34 cellular contexts compared by ENCODE assay signal in the genomic region with DNA sequence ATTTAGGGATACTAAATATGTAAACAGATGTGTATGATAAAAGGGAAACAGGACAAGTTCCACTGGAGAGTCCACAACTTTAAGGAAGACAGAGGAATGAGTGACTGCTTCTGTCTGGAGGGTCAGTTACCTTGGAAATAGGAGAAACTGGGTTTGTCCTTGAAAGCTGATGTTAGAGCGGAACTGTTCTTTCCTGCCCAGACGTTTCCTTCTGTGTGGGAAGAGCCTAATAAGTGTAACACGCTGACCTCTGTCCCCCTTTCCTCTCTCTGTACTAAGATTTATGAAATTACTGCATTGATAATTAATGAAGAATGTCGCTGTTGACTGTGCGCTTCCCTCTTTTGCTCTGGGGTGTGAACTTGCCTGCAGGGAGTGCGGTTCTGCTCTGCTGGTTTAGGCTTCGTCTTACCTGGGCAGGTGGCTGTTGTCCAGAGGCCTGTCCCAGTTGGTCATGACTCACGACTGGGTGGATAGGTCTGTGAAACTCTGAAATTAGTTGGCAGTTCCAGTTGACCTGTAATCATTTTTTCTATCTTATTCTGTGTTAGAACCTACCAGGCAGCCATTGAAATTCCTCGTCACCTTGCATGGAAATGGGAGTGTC.
"Had no signal": no experiment of that assay in that cellular context is flagged by ENCODE, and none has a peak within 500 bp of the region (broad histone marks: within the 10 kb centered on the region; RNA-seq: fewer than 3 reads in every experiment).

No MANE protein-coding gene starts in this region.

- H3K27me3 ChIP-seq: adrenal gland, body of pancreas, esophagus squamous epithelium, gastroesophageal sphincter, heart right ventricle had no signal

- H3K36me3 ChIP-seq: adrenal gland, esophagus squamous epithelium, gastroesophageal sphincter, heart right ventricle had no signal

- H3K9me3 Mint-ChIP-seq: activated CD4-positive, alpha-beta memory T cell treated with anti-CD3 and anti-CD28 coated beads for 36 hours; activated CD4-positive, alpha-beta T cell treated with anti-CD3 and anti-CD28 coated beads, Interleukin-2, amount 10 ng/mL, durations not matched to agents 24 days and 14 days; activated naive CD4-positive, alpha-beta T cell treated with anti-CD3 and anti-CD28 coated beads for 36 hours; activated naive CD4-positive, alpha-beta T cell treated with anti-CD3 and anti-CD28 coated beads, Interleukin-2, amount 50 U/mL, for 24 hours; activated naive CD8-positive, alpha-beta T cell treated with anti-CD3 and anti-CD28 coated beads for 36 hours; activated naive CD8-positive, alpha-beta T cell treated with anti-CD3 and anti-CD28 coated beads, Interleukin-2, amount 50 U/mL, for 24 hours; activated T-helper 2 cell treated with anti-CD3 and anti-CD28 coated beads, Interferon-gamma antibody, Interleukin-2, Interleukin-4, amounts not matched to agents 10 μg/mL and 5 μg/mL and 100 μg/mL, durations not matched to agents 14 hours and 24 hours and 36 hours; T-helper 2 cell treated with Interferon-gamma antibody and Interleukin-4, amounts not matched to agents 5 μg/mL and 100 μg/mL, for 36 hours had no signal

- H3K27me3 Mint-ChIP-seq: activated CD4-positive, alpha-beta memory T cell treated with anti-CD3 and anti-CD28 coated beads for 36 hours; activated CD4-positive, alpha-beta T cell treated with anti-CD3 and anti-CD28 coated beads, Interleukin-2, amount 10 ng/mL, durations not matched to agents 24 days and 14 days; activated CD8-positive, alpha-beta memory T cell treated with anti-CD3 and anti-CD28 coated beads, Interleukin-2, amount 10 ng/mL, durations not matched to agents 7 days and 5 days; activated naive CD8-positive, alpha-beta T cell treated with anti-CD3 and anti-CD28 coated beads for 36 hours; activated naive CD8-positive, alpha-beta T cell treated with anti-CD3 and anti-CD28 coated beads, Interleukin-2, amount 50 U/mL, for 24 hours; effector memory CD8-positive, alpha-beta T cell; T-helper 17 cell had no signal

- H3K4me3 Mint-ChIP-seq: activated CD4-positive, alpha-beta memory T cell treated with anti-CD3 and anti-CD28 coated beads for 36 hours; activated CD4-positive, alpha-beta T cell treated with anti-CD3 and anti-CD28 coated beads for 36 hours; activated CD4-positive, alpha-beta T cell treated with anti-CD3 and anti-CD28 coated beads, Interleukin-2, amount 10 ng/mL, durations not matched to agents 24 days and 14 days; activated CD8-positive, alpha-beta memory T cell treated with anti-CD3 and anti-CD28 coated beads, Interleukin-2, amount 10 ng/mL, durations not matched to agents 7 days and 5 days; activated CD8-positive, alpha-beta T cell treated with anti-CD3 and anti-CD28 coated beads, Interleukin-2, amount 10 ng/mL, durations not matched to agents 7 days and 5 days; activated naive CD4-positive, alpha-beta T cell treated with anti-CD3 and anti-CD28 coated beads for 36 hours; activated naive CD4-positive, alpha-beta T cell treated with anti-CD3 and anti-CD28 coated beads, Interleukin-2, amount 50 U/mL, for 24 hours; activated naive CD8-positive, alpha-beta T cell treated with anti-CD3 and anti-CD28 coated beads for 36 hours; activated naive CD8-positive, alpha-beta T cell treated with anti-CD3 and anti-CD28 coated beads, Interleukin-2, amount 50 U/mL, for 24 hours; activated T-helper 1 cell treated with anti-CD3 and anti-CD28 coated beads, Interleukin-12 subunit alpha, Interleukin-12 subunit beta, Interleukin-2, Interleukin-4 antibody, amounts not matched to agents 30 ng/mL and 10 ng/mL and 1 ng/mL, durations not matched to agents 14 hours and 24 hours and 36 hours; effector memory CD8-positive, alpha-beta T cell; T-helper 17 cell; T-helper 2 cell treated with Interferon-gamma antibody and Interleukin-4, amounts not matched to agents 5 μg/mL and 100 μg/mL, for 36 hours had no signal

- H3K4me3 ChIP-seq: adrenal gland, body of pancreas, esophagus squamous epithelium, gastroesophageal sphincter, heart right ventricle had no signal

- DNase-seq: activated CD4-positive, alpha-beta memory T cell treated with anti-CD3 and anti-CD28 coated beads for 36 hours; activated CD4-positive, alpha-beta T cell treated with anti-CD3 and anti-CD28 coated beads for 36 hours; activated CD4-positive, alpha-beta T cell treated with anti-CD3 and anti-CD28 coated beads, Interleukin-2, amount 10 ng/mL, durations not matched to agents 24 days and 14 days; activated CD4-positive, CD25-positive, alpha-beta regulatory T cell; activated CD4-positive, CD25-positive, alpha-beta regulatory T cell treated with anti-CD3 and anti-CD28 coated beads, Interleukin-2, amount 50 U/mL, for 72 hours; activated CD8-positive, alpha-beta memory T cell treated with anti-CD3 and anti-CD28 coated beads, Interleukin-2, amount 10 ng/mL, durations not matched to agents 7 days and 5 days; activated CD8-positive, alpha-beta memory T cell treated with anti-CD3 and anti-CD28 coated beads, Interleukin-2, amount 50 U/mL, for 4 hours; activated CD8-positive, alpha-beta T cell treated with anti-CD3 and anti-CD28 coated beads, Interleukin-2, amount 10 ng/mL, durations not matched to agents 7 days and 5 days; activated effector memory CD4-positive, alpha-beta T cell treated with anti-CD3 and anti-CD28 coated beads, Interleukin-2, amount 50 U/mL, for 16 hours; activated naive CD4-positive, alpha-beta T cell treated with anti-CD3 and anti-CD28 coated beads for 36 hours; activated naive CD8-positive, alpha-beta T cell treated with anti-CD3 and anti-CD28 coated beads for 36 hours; activated naive CD8-positive, alpha-beta T cell treated with anti-CD3 and anti-CD28 coated beads, Interleukin-2, amount 50 U/mL, for 24 hours; activated T-cell treated with anti-CD3 and anti-CD28 coated beads, Interleukin-2, amount 50 U/mL, for 1 hour; activated T-cell treated with anti-CD3 and anti-CD28 coated beads, Interleukin-2, amount 50 U/mL, for 48 hours; adrenal gland; amygdala; aorta; body of pancreas; caudate nucleus; cortex of kidney; dermis blood vessel endothelial cell; effector CD4-positive, alpha-beta T cell; effector memory CD8-positive, alpha-beta T cell; erythroblast; esophagus squamous epithelium; foreskin melanocyte; heart right ventricle; T-helper 17 cell; T1000 had no signal

- H3K9me3 ChIP-seq: adrenal gland, body of pancreas, esophagus squamous epithelium, gastroesophageal sphincter had no signal

- H3K4me1 Mint-ChIP-seq: activated CD4-positive, alpha-beta T cell treated with anti-CD3 and anti-CD28 coated beads for 36 hours; activated CD4-positive, alpha-beta T cell treated with anti-CD3 and anti-CD28 coated beads, Interleukin-2, amount 10 ng/mL, durations not matched to agents 24 days and 14 days; activated naive CD4-positive, alpha-beta T cell treated with anti-CD3 and anti-CD28 coated beads, Interleukin-2, amount 50 U/mL, for 24 hours; activated naive CD8-positive, alpha-beta T cell treated with anti-CD3 and anti-CD28 coated beads for 36 hours; activated naive CD8-positive, alpha-beta T cell treated with anti-CD3 and anti-CD28 coated beads, Interleukin-2, amount 50 U/mL, for 24 hours; T-helper 17 cell had no signal

- H3K27ac ChIP-seq: adrenal gland, body of pancreas, gastroesophageal sphincter, heart right ventricle had no signal

- H3K36me3 Mint-ChIP-seq: activated CD4-positive, alpha-beta memory T cell treated with anti-CD3 and anti-CD28 coated beads for 36 hours; activated CD8-positive, alpha-beta memory T cell treated with anti-CD3 and anti-CD28 coated beads, Interleukin-2, amount 10 ng/mL, durations not matched to agents 7 days and 5 days; activated naive CD4-positive, alpha-beta T cell treated with anti-CD3 and anti-CD28 coated beads, Interleukin-2, amount 50 U/mL, for 24 hours; activated naive CD8-positive, alpha-beta T cell treated with anti-CD3 and anti-CD28 coated beads for 36 hours had no signal

- H3K27ac Mint-ChIP-seq: activated CD4-positive, alpha-beta memory T cell treated with anti-CD3 and anti-CD28 coated beads for 36 hours; activated CD4-positive, alpha-beta T cell treated with anti-CD3 and anti-CD28 coated beads for 36 hours; activated CD4-positive, alpha-beta T cell treated with anti-CD3 and anti-CD28 coated beads, Interleukin-2, amount 10 ng/mL, durations not matched to agents 24 days and 14 days; activated CD8-positive, alpha-beta memory T cell treated with anti-CD3 and anti-CD28 coated beads, Interleukin-2, amount 10 ng/mL, durations not matched to agents 7 days and 5 days; activated CD8-positive, alpha-beta T cell treated with anti-CD3 and anti-CD28 coated beads, Interleukin-2, amount 10 ng/mL, durations not matched to agents 7 days and 5 days; activated naive CD4-positive, alpha-beta T cell treated with anti-CD3 and anti-CD28 coated beads for 36 hours; activated naive CD4-positive, alpha-beta T cell treated with anti-CD3 and anti-CD28 coated beads, Interleukin-2, amount 50 U/mL, for 24 hours; activated naive CD8-positive, alpha-beta T cell treated with anti-CD3 and anti-CD28 coated beads for 36 hours; activated naive CD8-positive, alpha-beta T cell treated with anti-CD3 and anti-CD28 coated beads, Interleukin-2, amount 50 U/mL, for 24 hours; activated T-helper 1 cell treated with anti-CD3 and anti-CD28 coated beads, Interleukin-12 subunit alpha, Interleukin-12 subunit beta, Interleukin-2, Interleukin-4 antibody, amounts not matched to agents 30 ng/mL and 10 ng/mL and 1 ng/mL, durations not matched to agents 14 hours and 24 hours and 36 hours; activated T-helper 2 cell treated with anti-CD3 and anti-CD28 coated beads, Interferon-gamma antibody, Interleukin-2, Interleukin-4, amounts not matched to agents 10 μg/mL and 5 μg/mL and 100 μg/mL, durations not matched to agents 14 hours and 24 hours and 36 hours; effector memory CD8-positive, alpha-beta T cell; T-helper 17 cell; T-helper 2 cell treated with Interferon-gamma antibody and Interleukin-4, amounts not matched to agents 5 μg/mL and 100 μg/mL, for 36 hours had no signal

- H3K4me1 ChIP-seq: adrenal gland, body of pancreas, gastroesophageal sphincter, heart right ventricle had no signal

- ATAC-seq: activated CD4-positive, alpha-beta T cell treated with anti-CD3 and anti-CD28 coated beads for 36 hours; activated CD8-positive, alpha-beta memory T cell treated with anti-CD3 and anti-CD28 coated beads, Interleukin-2, amount 10 ng/mL, durations not matched to agents 7 days and 5 days; activated CD8-positive, alpha-beta T cell treated with anti-CD3 and anti-CD28 coated beads, Interleukin-2, amount 10 ng/mL, durations not matched to agents 7 days and 5 days; activated naive CD8-positive, alpha-beta T cell treated with anti-CD3 and anti-CD28 coated beads, Interleukin-2, amount 50 U/mL, for 24 hours; body of pancreas; effector memory CD8-positive, alpha-beta T cell; gastroesophageal sphincter; heart right ventricle; T-helper 17 cell had no signal
